ENCODE assay signal across 8 cellular contexts in genomic region chr7:39453743-39454355, GRCh38.
DNase-seq lines count a peak whose midpoint lies in the region; ATAC-seq and TF ChIP-seq lines count a peak whose summit lies in the region.

No MANE protein-coding gene starts in this region.

- DNase-seq in NCI-H510A treated with DMSO at 0.1 percent for 48 hours (lab: John Stamatoyannopoulos, UW): peak; percentile 10
- DNase-seq in NCI-H510A (lab: John Stamatoyannopoulos, UW): no peak
- peak in 4 of 5 donors; percentile 10 to 51 (median 19) for DNase-seq in T-helper 1 cell
- DNase-seq in cardiac fibroblast (ENCODE audit: low read depth in 2 of 2): peak; percentile 61 to 75
- peak; percentile 23 for DNase-seq in mucosa of gallbladder (ENCODE audit: low spot score)
- DNase-seq in upper lobe of right lung: no peak

- ATAC-seq in GM21576 (IDR thresholded peaks at IDR 0.05; ENCODE audit: unreplicated experiment) (peak; percentile 73), upper lobe of right lung (peak; percentile 78)

- H3K27me3 ChIP-seq in upper lobe of right lung: no peaks in the 10 kb centered on the region

- TF ChIP-seq RAD21 in Ishikawa (IDR thresholded peaks at IDR 0.05; ENCODE audit: low read depth): peak; percentile 53

- no peaks in the 10 kb centered on the region for H3K4me1 ChIP-seq in upper lobe of right lung

- TF ChIP-seq EP300 in Ishikawa (IDR thresholded peaks at IDR 0.05; ENCODE audit: borderline replicate concordance): no peak

- H3K4me3 ChIP-seq in cardiac fibroblast (replicated peaks in 1 of 2; ENCODE audit: low read depth in 2 of 2, low read length in 2 of 2): no peak overlapping the region
- H3K4me3 ChIP-seq in upper lobe of right lung: no peak overlapping the region

- H3K9me3 ChIP-seq in upper lobe of right lung: no peaks in the 10 kb centered on the region

- TF ChIP-seq CTCF in cardiac fibroblast (IDR thresholded peaks at IDR 0.05; ENCODE audit: low read depth, low read length) (peak; percentile 86), upper lobe of right lung (IDR thresholded peaks at IDR 0.05) (peak; percentile 72)

- no peaks in the 10 kb centered on the region for H3K36me3 ChIP-seq in upper lobe of right lung

- no peak overlapping the region for H3K27ac ChIP-seq in upper lobe of right lung

- intact Hi-C loops in upper lobe of right lung (cut with DNase I): no loop called here

TF ChIP-seq in Ishikawa, 13 proteins besides CTCF, POLR2A, EP300 and RAD21:
- no peak for TF ChIP-seq TEAD4 (IDR thresholded peaks at IDR 0.05)
- no peak for TF ChIP-seq FOXM1 (IDR thresholded peaks at IDR 0.05; ENCODE audit: borderline replicate concordance, low read depth)
- TF ChIP-seq USF1 (IDR thresholded peaks at IDR 0.05): no peak
- no peak for TF ChIP-seq YY1 (IDR thresholded peaks at IDR 0.05; ENCODE audit: low read depth)
- no peak for TF ChIP-seq TCF12 (IDR thresholded peaks at IDR 0.05; ENCODE audit: low read depth)
- TF ChIP-seq CREB1 (IDR thresholded peaks at IDR 0.05; ENCODE audit: low read depth): no peak
- TF ChIP-seq, protein P1, sequence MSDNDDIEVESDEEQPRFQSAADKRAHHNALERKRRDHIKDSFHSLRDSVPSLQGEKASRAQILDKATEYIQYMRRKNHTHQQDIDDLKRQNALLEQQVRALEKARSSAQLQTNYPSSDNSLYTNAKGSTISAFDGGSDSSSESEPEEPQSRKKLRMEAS (IDR thresholded peaks at IDR 0.05): no peak
- no peak for TF ChIP-seq TAF1 (IDR thresholded peaks at IDR 0.05; ENCODE audit: low read depth)
- no peak for TF ChIP-seq ZBTB7A (IDR thresholded peaks at IDR 0.05; ENCODE audit: low read depth)
- TF ChIP-seq, protein P2, sequence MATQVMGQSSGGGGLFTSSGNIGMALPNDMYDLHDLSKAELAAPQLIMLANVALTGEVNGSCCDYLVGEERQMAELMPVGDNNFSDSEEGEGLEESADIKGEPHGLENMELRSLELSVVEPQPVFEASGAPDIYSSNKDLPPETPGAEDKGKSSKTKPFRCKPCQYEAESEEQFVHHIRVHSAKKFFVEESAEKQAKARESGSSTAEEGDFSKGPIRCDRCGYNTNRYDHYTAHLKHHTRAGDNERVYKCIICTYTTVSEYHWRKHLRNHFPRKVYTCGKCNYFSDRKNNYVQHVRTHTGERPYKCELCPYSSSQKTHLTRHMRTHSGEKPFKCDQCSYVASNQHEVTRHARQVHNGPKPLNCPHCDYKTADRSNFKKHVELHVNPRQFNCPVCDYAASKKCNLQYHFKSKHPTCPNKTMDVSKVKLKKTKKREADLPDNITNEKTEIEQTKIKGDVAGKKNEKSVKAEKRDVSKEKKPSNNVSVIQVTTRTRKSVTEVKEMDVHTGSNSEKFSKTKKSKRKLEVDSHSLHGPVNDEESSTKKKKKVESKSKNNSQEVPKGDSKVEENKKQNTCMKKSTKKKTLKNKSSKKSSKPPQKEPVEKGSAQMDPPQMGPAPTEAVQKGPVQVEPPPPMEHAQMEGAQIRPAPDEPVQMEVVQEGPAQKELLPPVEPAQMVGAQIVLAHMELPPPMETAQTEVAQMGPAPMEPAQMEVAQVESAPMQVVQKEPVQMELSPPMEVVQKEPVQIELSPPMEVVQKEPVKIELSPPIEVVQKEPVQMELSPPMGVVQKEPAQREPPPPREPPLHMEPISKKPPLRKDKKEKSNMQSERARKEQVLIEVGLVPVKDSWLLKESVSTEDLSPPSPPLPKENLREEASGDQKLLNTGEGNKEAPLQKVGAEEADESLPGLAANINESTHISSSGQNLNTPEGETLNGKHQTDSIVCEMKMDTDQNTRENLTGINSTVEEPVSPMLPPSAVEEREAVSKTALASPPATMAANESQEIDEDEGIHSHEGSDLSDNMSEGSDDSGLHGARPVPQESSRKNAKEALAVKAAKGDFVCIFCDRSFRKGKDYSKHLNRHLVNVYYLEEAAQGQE (IDR thresholded peaks at IDR 0.05; ENCODE audit: low read depth): no peak
- TF ChIP-seq NFIC (IDR thresholded peaks at IDR 0.05): no peak

Comparison
In these comparisons a context has a peak if more than half of its experiments do, and no peak if none do; other contexts are left out.
1. DNase-seq: peak in NCI-H510A treated with DMSO at 0.1 percent for 48 hours (single experiment), T-helper 1 cell (4 of 5), cardiac fibroblast (2 of 2) and mucosa of gallbladder (single experiment); none in NCI-H510A (single experiment) and upper lobe of right lung (single experiment).